9 cellular contexts compared by ENCODE assay signal in the genomic region with DNA sequence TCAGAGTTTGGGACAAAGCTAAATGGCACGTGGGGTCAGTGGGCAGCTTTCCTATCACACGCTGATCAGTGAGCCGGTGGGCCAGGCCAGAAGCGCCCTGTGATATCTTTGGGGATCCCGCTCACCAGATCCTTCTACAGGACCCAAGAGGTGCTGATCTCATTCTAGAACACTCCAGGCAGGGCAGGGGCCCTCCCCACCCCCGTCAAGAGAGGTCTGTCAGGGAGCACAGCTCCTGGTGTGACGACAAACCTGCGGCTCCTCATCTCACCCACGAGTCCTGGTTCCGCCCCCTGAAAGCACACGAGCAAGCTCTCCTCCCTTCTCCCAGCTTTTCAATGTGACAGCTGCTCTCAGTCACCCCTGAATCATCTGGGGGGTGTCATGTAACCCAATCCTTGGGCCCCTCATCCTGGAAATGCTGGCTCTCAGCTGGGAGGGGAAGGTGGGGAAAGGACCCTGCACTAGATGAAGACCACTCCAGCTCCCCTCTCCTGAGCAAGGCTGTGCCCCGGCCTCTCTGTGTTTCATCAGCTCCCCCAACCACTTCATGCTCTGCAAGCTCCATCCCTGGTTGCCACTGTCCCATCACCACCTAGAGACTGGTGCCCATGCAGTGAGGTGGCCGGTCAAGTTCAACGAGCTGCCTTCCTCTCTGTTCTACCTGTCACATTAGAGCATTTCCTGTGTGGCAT. TPM values are rescaled to one million over a fixed set of nuclear protein-coding genes. Genes with fewer than 3 reads are reported as not detected.
DNase-seq lines count a peak whose midpoint lies in the region; ATAC-seq, FAIRE-seq and TF ChIP-seq lines count a peak whose summit lies in the region.
"Had no signal": no experiment of that assay in that cellular context is flagged by ENCODE, and none has a peak within 500 bp of the region (broad histone marks: within the 10 kb centered on the region; RNA-seq: fewer than 3 reads in every experiment).

No MANE protein-coding gene starts in this region.

- peaks cover 8 to 33% (median 25%) of the 10 kb centered on the region in 7 donors for H3K4me1 Mint-ChIP-seq in naive thymus-derived CD4-positive, alpha-beta T cell

- H3K9me3 ChIP-seq in A549 (no peaks in the 10 kb centered on the region), adrenal gland (replicated peaks in 1 of 3) (no peaks in the 10 kb centered on the region)
- no peaks in the 10 kb centered on the region for H3K9me3 ChIP-seq in naive thymus-derived CD4-positive, alpha-beta T cell (ENCODE audit: control insufficient read depth in 2 of 3, low read length in 3 of 3)

- no peak for TF ChIP-seq RAD21 in A549 (conservative IDR thresholded peaks at IDR 0.05 in 1 of 2, IDR thresholded peaks at IDR 0.05 in 1 of 2)

- TF ChIP-seq CTCF in A549 (IDR thresholded peaks at IDR 0.05), result no peak
- no peak for TF ChIP-seq CTCF in adrenal gland (IDR thresholded peaks at IDR 0.05)

- POLR2A ChIA-PET in A549 (lab: Yijun Ruan, JAX), result interaction anchor here (1.5 kb wide), 1 partner anchor 39 kb away, joined by 4 read pairs; no protein-coding TSS in a partner anchor
- POLR2A ChIA-PET in naive thymus-derived CD4-positive, alpha-beta T cell (lab: Charles Lee), result interaction anchor here (0.6 to 8.5 kb wide), 11 partner anchors 9 to 523 kb away, joined by 3 to 127 read pairs (median 4); a partner anchor contains a TSS

- H3K9me3 Mint-ChIP-seq in naive thymus-derived CD4-positive, alpha-beta T cell, result peaks cover 0 to 2% (median 0%) of the 10 kb centered on the region in 11 donors

- WGBS in A549 (ENCODE audit: missing lambda C conversion rate), result 91% methylated on average over 12 of the region's 14 CpGs
- 46 to 82% (median 68%) methylated on average over 3 to 14 of the region's 14 CpGs for WGBS in adrenal gland, 4 donors

- H3K27me3 ChIP-seq in adrenal gland, result no peaks in the 10 kb centered on the region
- no peaks in the 10 kb centered on the region for H3K27me3 ChIP-seq in naive thymus-derived CD4-positive, alpha-beta T cell (ENCODE audit: control insufficient read depth in 2 of 2, insufficient read depth in 2 of 2, low read length in 2 of 2)

- TF ChIP-seq EP300 in A549 (IDR thresholded peaks at IDR 0.05), result no peak

- H3K4me3 Mint-ChIP-seq in naive thymus-derived CD4-positive, alpha-beta T cell, result peak overlapping the region; percentile 91 to 100 (median 100)

- H3K27ac ChIP-seq in A549 (0 out of 6 replicates have a peak overlapping the region, but pooled peaks of 1 of the 2 experiments have one; percentile 10), adrenal gland (peak overlapping the region in 3 of 5 donors; percentile 13 to 98 (median 98))
- peak overlapping the region; percentile 99 for H3K27ac ChIP-seq in naive thymus-derived CD4-positive, alpha-beta T cell (ENCODE audit: low read depth, low read length)

- H3K27ac Mint-ChIP-seq in naive thymus-derived CD4-positive, alpha-beta T cell, result peak overlapping the region; percentile 86 to 99 (median 96)

- peaks cover 0 to 15% (median 3%) of the 10 kb centered on the region in 5 donors for H3K36me3 Mint-ChIP-seq in naive thymus-derived CD4-positive, alpha-beta T cell

- no peak overlapping the region for H3K4me3 ChIP-seq in A549
- H3K4me3 ChIP-seq in Jurkat, Clone E6-1 (ENCODE audit: low read length), result peak overlapping the region; percentile 81
- H3K4me3 ChIP-seq in adrenal gland, result no peak overlapping the region
- peak overlapping the region; percentile 97 for H3K4me3 ChIP-seq in naive thymus-derived CD4-positive, alpha-beta T cell (ENCODE audit: low read length)

- FAIRE-seq in A549 (lab: Jason Lieb, UNC), result peak; percentile 13

- H3K36me3 ChIP-seq in adrenal gland (replicated peaks in 1 of 2), result peaks cover 0 to 17% of the 10 kb centered on the region in 2 donors
- peaks cover 0 to 38% (median 0%) of the 10 kb centered on the region in 3 experiments for H3K36me3 ChIP-seq in naive thymus-derived CD4-positive, alpha-beta T cell (ENCODE audit: control insufficient read depth in 2 of 3, insufficient read depth in 3 of 3, low read length in 3 of 3)

- ATAC-seq in A549 (no peak), GM18870 (IDR thresholded peaks at IDR 0.05; ENCODE audit: unreplicated experiment) (no peak), HG02852 (IDR thresholded peaks at IDR 0.05; ENCODE audit: unreplicated experiment) (no peak)
- no peak for ATAC-seq in naive thymus-derived CD4-positive, alpha-beta T cell

- intact Hi-C loops in adrenal gland (cut with DNase I), result no loop called here
- intact Hi-C loops in naive thymus-derived CD4-positive, alpha-beta T cell (cut with micrococcal nuclease), result loop anchor here (1.0 to 10.0 kb wide), 3 partner anchors 14 to 372 kb away; a partner anchor contains a TSS

- CTCF ChIA-PET in A549 (lab: Yijun Ruan, JAX), result interaction anchor here (0.9 to 4.5 kb wide), 7 partner anchors 14 to 358 kb away, joined by 3 to 36 read pairs (median 4); a partner anchor contains a TSS
- CTCF ChIA-PET in naive thymus-derived CD4-positive, alpha-beta T cell (lab: Charles Lee), result interaction anchor here (0.5 to 4.7 kb wide), 10 partner anchors 14 to 359 kb away, joined by 3 to 27 read pairs (median 4); a partner anchor contains a TSS

- H3K27me3 Mint-ChIP-seq in naive thymus-derived CD4-positive, alpha-beta T cell, result no peaks in the 10 kb centered on the region

- TF ChIP-seq POLR2A in A549 (IDR thresholded peaks at IDR 0.05; ENCODE audit: low read length), result no peak
- no peak for TF ChIP-seq POLR2A in adrenal gland (IDR thresholded peaks at IDR 0.05)

- H3K4me1 ChIP-seq in A549, result peaks cover 18% of the 10 kb centered on the region
- peaks cover 12 to 41% of the 10 kb centered on the region in 2 donors for H3K4me1 ChIP-seq in adrenal gland (replicated peaks in 1 of 2)
- peaks cover 24 to 26% of the 10 kb centered on the region in 2 donors for H3K4me1 ChIP-seq in naive thymus-derived CD4-positive, alpha-beta T cell (ENCODE audit: control insufficient read depth in 2 of 2, insufficient read depth in 2 of 2, low read length in 2 of 2)

- H3K4me2 ChIP-seq in A549, result no peak overlapping the region

- DNase-seq in A549 (ENCODE audit: low read depth in 1 of 2, low spot score in 1 of 2), result no peak
- no peak for DNase-seq in Jurkat, Clone E6-1 (ENCODE audit: low read depth, low spot score)
- DNase-seq in adrenal gland, result no peak
- peak in 1 of 9 donors; percentile 39 for DNase-seq in naive thymus-derived CD4-positive, alpha-beta T cell
- no peak for DNase-seq in DMS79 (lab: John Stamatoyannopoulos, UW)
- no peak for DNase-seq in HuH-7 (ENCODE audit: low spot score)
- DNase-seq: DMS79 treated with DMSO at 0.1 percent for 48 hours had no signal

RNA-seq across cellular contexts. Expression of a gene that starts 4.6 kb away (rescaled TPM):
- polyA plus RNA-seq in A549 (2011; rRNA removed) (4.4 and 11.9 TPM in 2 replicates), A549 (2017; fragmentation: RNase III; extraction: RNeasy Plus Mini Kit Qiagen cat#74134 plus additional on column Dnase treatment) (31.0 to 33.3 TPM (median 32.9 TPM) in 3 replicates), adrenal gland (10 to 100 TPM; 15.3 to 32.7 (median 19.6) TPM)
- polyA plus RNA-seq in A549 (2012; cell fraction: cytosol; rRNA removed), result 17.0 and 25.3 TPM in 2 replicates
- polyA plus RNA-seq in A549 (2012; cell fraction: nucleus; rRNA removed), result 71.6 and 78.9 TPM in 2 replicates
- 21.9 and 36.5 TPM in 2 replicates for polyA minus RNA-seq in A549 (2011; rRNA and poly(A)+ RNA removed)
- 43.2 TPM for polyA plus RNA-seq in Jurkat, Clone E6-1 (2012; ENCODE audit: insufficient read depth, insufficient read length)
- total RNA-seq in adrenal gland, result 10 to 100 TPM; 43.8 to 77.1 (median 58.8) TPM
- 100 to 1,000 TPM in 1 of 5 experiments, 10 to 100 TPM in 4; 52.3 to 106 (median 67.2) TPM for total RNA-seq in naive thymus-derived CD4-positive, alpha-beta T cell
- polyA plus RNA-seq in naive thymus-derived CD4-positive, alpha-beta T cell, result 10 to 100 TPM in 1 of 2 donors, 1 to 10 TPM in 1; 6.6 to 15.0 TPM

RNA-seq across cellular contexts. Expression of a gene that starts 5.6 kb away (rescaled TPM):
- polyA plus RNA-seq in A549 (2011; rRNA removed), result 10.6 and 13.2 TPM in 2 replicates
- 15.4 and 19.6 TPM in 2 replicates for polyA plus RNA-seq in A549 (2012; cell fraction: cytosol; rRNA removed)
- 25.8 and 40.4 TPM in 2 replicates for polyA plus RNA-seq in A549 (2012; cell fraction: nucleus; rRNA removed)
- polyA plus RNA-seq in A549 (2017; fragmentation: RNase III; extraction: RNeasy Plus Mini Kit Qiagen cat#74134 plus additional on column Dnase treatment), result 7.0 to 8.8 TPM (median 7.8 TPM) in 3 replicates
- 9.0 and 9.4 TPM in 2 replicates for polyA minus RNA-seq in A549 (2011; rRNA and poly(A)+ RNA removed)
- 13.9 TPM for polyA plus RNA-seq in Jurkat, Clone E6-1 (2012; ENCODE audit: insufficient read depth, insufficient read length)
- 10 to 100 TPM in 7 of 8 donors, 1 to 10 TPM in 1; 5.7 to 29.2 (median 17.1) TPM for total RNA-seq in adrenal gland
- 1 to 10 TPM; 4.0 to 6.8 (median 5.3) TPM for polyA plus RNA-seq in adrenal gland
- total RNA-seq in naive thymus-derived CD4-positive, alpha-beta T cell, result 10 to 100 TPM in 2 of 5 experiments, 1 to 10 TPM in 3; 1.4 to 13.4 (median 7.1) TPM
- polyA plus RNA-seq in naive thymus-derived CD4-positive, alpha-beta T cell, result 10 to 100 TPM in 1 of 2 donors, 1 to 10 TPM in 1; 10.0 to 22.7 TPM

RNA-seq across cellular contexts. Expression of a gene that starts 22.5 kb away (rescaled TPM):
- not detected in 2 replicates for polyA plus RNA-seq in A549 (2011; rRNA removed)
- 0.05 and 0.07 TPM in 2 replicates for polyA plus RNA-seq in A549 (2012; cell fraction: cytosol; rRNA removed)
- 0.19 and 0.27 TPM in 2 replicates for polyA plus RNA-seq in A549 (2012; cell fraction: nucleus; rRNA removed)
- polyA plus RNA-seq in A549 (2017; fragmentation: RNase III; extraction: RNeasy Plus Mini Kit Qiagen cat#74134 plus additional on column Dnase treatment), result not detected in 3 replicates
- not detected in 2 replicates for polyA minus RNA-seq in A549 (2011; rRNA and poly(A)+ RNA removed)
- not detected for polyA plus RNA-seq in Jurkat, Clone E6-1 (2012; ENCODE audit: insufficient read depth, insufficient read length)
- 10 to 100 TPM; 15.5 to 37.4 (median 26.4) TPM for total RNA-seq in adrenal gland
- polyA plus RNA-seq in adrenal gland, result 10 to 100 TPM in 2 of 3 donors, 1 to 10 TPM in 1; 5.4 to 69.6 (median 27.6) TPM
- 10 to 100 TPM; 14.8 to 32.7 (median 27.7) TPM for total RNA-seq in naive thymus-derived CD4-positive, alpha-beta T cell
- 1 to 10 TPM in 1 of 2 donors, under 1 TPM in 1; 0.47 to 1.3 TPM for polyA plus RNA-seq in naive thymus-derived CD4-positive, alpha-beta T cell

RNA-seq across cellular contexts. Expression of a gene that starts 32.2 kb away (rescaled TPM):
- 63.5 and 88.8 TPM in 2 replicates for polyA plus RNA-seq in A549 (2011; rRNA removed)
- 224 and 258 TPM in 2 replicates for polyA plus RNA-seq in A549 (2012; cell fraction: cytosol; rRNA removed)
- polyA plus RNA-seq in A549 (2012; cell fraction: nucleus; rRNA removed), result 239 and 267 TPM in 2 replicates
- 230 to 251 TPM (median 237 TPM) in 3 replicates for polyA plus RNA-seq in A549 (2017; fragmentation: RNase III; extraction: RNeasy Plus Mini Kit Qiagen cat#74134 plus additional on column Dnase treatment)
- 77.6 and 92.3 TPM in 2 replicates for polyA minus RNA-seq in A549 (2011; rRNA and poly(A)+ RNA removed)
- polyA plus RNA-seq in Jurkat, Clone E6-1 (2012; ENCODE audit: insufficient read depth, insufficient read length), result 188 TPM
- total RNA-seq in adrenal gland, result 100 to 1,000 TPM in 3 of 8 donors, 10 to 100 TPM in 5; 60.0 to 159 (median 93.6) TPM
- polyA plus RNA-seq in adrenal gland, result 100 to 1,000 TPM; 121 to 287 (median 228) TPM
- 10 to 100 TPM; 45.2 to 79.7 (median 75.6) TPM for total RNA-seq in naive thymus-derived CD4-positive, alpha-beta T cell
- polyA plus RNA-seq in naive thymus-derived CD4-positive, alpha-beta T cell, result 10 to 100 TPM; 37.6 to 47.2 TPM

RNA-seq across cellular contexts. Expression of a gene that starts 40.9 kb away (rescaled TPM):
- 0.78 and 0.95 TPM in 2 replicates for polyA plus RNA-seq in A549 (2011; rRNA removed)
- 0.70 and 0.82 TPM in 2 replicates for polyA plus RNA-seq in A549 (2012; cell fraction: cytosol; rRNA removed)
- 8.9 and 9.7 TPM in 2 replicates for polyA plus RNA-seq in A549 (2012; cell fraction: nucleus; rRNA removed)
- 0.98 to 2.3 TPM (median 1.1 TPM) in 3 replicates for polyA plus RNA-seq in A549 (2017; fragmentation: RNase III; extraction: RNeasy Plus Mini Kit Qiagen cat#74134 plus additional on column Dnase treatment)
- 2.1 and 2.8 TPM in 2 replicates for polyA minus RNA-seq in A549 (2011; rRNA and poly(A)+ RNA removed)
- 111 TPM for polyA plus RNA-seq in Jurkat, Clone E6-1 (2012; ENCODE audit: insufficient read depth, insufficient read length)
- 10 to 100 TPM; 22.7 to 67.8 (median 46.0) TPM for total RNA-seq in adrenal gland
- polyA plus RNA-seq in adrenal gland, result 100 to 1,000 TPM in 2 of 3 donors, 1 to 10 TPM in 1; 1.5 to 316 (median 118) TPM
- total RNA-seq in naive thymus-derived CD4-positive, alpha-beta T cell, result 100 to 1,000 TPM; 310 to 439 (median 377) TPM
- 100 to 1,000 TPM in 1 of 2 donors, 10 to 100 TPM in 1; 82.5 to 147 TPM for polyA plus RNA-seq in naive thymus-derived CD4-positive, alpha-beta T cell

Comparison
In these comparisons a context has a peak if more than half of its experiments do, and no peak if none do; other contexts are left out.
1. H3K4me3 ChIP-seq: peak in Jurkat, Clone E6-1 (single experiment) and naive thymus-derived CD4-positive, alpha-beta T cell (single experiment); none in A549 (single experiment) and adrenal gland (0 of 4).
2. intact Hi-C loops: an anchor here in naive thymus-derived CD4-positive, alpha-beta T cell (1.0 to 10.0 kb wide); none called in adrenal gland.